Comparison of ENCODE assay signal across 31 cellular contexts in genomic region chr14:40119765-40120164, GRCh38.
DNase-seq lines count a peak whose midpoint lies in the region; ATAC-seq, FAIRE-seq and TF ChIP-seq lines count a peak whose summit lies in the region.
"Had no signal": no experiment of that assay in that cellular context is flagged by ENCODE, and none has a peak within 500 bp of the region (broad histone marks: within the 10 kb centered on the region; RNA-seq: fewer than 3 reads in every experiment).

No MANE protein-coding gene starts in this region.

- ATAC-seq in GM19395 (IDR thresholded peaks at IDR 0.05; ENCODE audit: unreplicated experiment) (peak; percentile 67), HG02763 (IDR thresholded peaks at IDR 0.05; ENCODE audit: unreplicated experiment) (peak; percentile 49), HG03196 (IDR thresholded peaks at IDR 0.05; ENCODE audit: unreplicated experiment) (no peak), WTC11 (no peak)
- ATAC-seq: CD8-positive, alpha-beta T cell; HepG2; left ventricle myocardium superior; pancreas; right cardiac atrium; stimulated activated naive CD8-positive, alpha-beta T cell treated with anti-CD3 and anti-CD28 coated beads, Interleukin-15, Interleukin-2, amounts not matched to agents 100 U/mL and 50 U/mL, for 24 hours had no signal

- H3K9me3 Mint-ChIP-seq in WTC11 = no peaks in the 10 kb centered on the region

- TF ChIP-seq POLR2A in GM12891 (IDR thresholded peaks at IDR 0.05; ENCODE audit: low read depth, low read length) = no peak

- H3K27ac Mint-ChIP-seq in WTC11 = no peak overlapping the region
- H3K27ac Mint-ChIP-seq: activated naive CD4-positive, alpha-beta T cell treated with anti-CD3 and anti-CD28 coated beads, Interleukin-2, amount 10 ng/mL, durations not matched to agents 7 days and 5 days; CD8-positive, alpha-beta T cell had no signal

- no peaks in the 10 kb centered on the region for H3K36me3 Mint-ChIP-seq in WTC11
- H3K36me3 Mint-ChIP-seq: activated naive CD4-positive, alpha-beta T cell treated with anti-CD3 and anti-CD28 coated beads, Interleukin-2, amount 10 ng/mL, durations not matched to agents 7 days and 5 days; CD8-positive, alpha-beta T cell had no signal

- no peaks in the 10 kb centered on the region for H4K20me1 ChIP-seq in OCI-LY1 (ENCODE audit: insufficient read depth, low read length)

- H3K9me3 ChIP-seq in OCI-LY1 (ENCODE audit: low read length) = no peaks in the 10 kb centered on the region
- H3K9me3 ChIP-seq: pancreas, thyroid gland had no signal

- H3K79me2 ChIP-seq in OCI-LY1 (ENCODE audit: insufficient read depth, low read length) = no peaks in the 10 kb centered on the region

- H3K9ac ChIP-seq in OCI-LY1 (ENCODE audit: low read length) = peak overlapping the region; percentile 41

- H3K4me1 ChIP-seq in OCI-LY1 (ENCODE audit: insufficient read depth, low read length, severe bottlenecking) = peaks cover 57% of the 10 kb centered on the region
- H3K4me1 ChIP-seq: pancreas, thyroid gland had no signal

- H3K27me3 ChIP-seq in OCI-LY1 (ENCODE audit: insufficient read depth, low read length) = no peaks in the 10 kb centered on the region
- H3K27me3 ChIP-seq: pancreas, thyroid gland had no signal

- H3K27ac ChIP-seq in OCI-LY1 (ENCODE audit: low read depth, low read length, poor library complexity, severe bottlenecking) = peak overlapping the region; percentile 93
- H3K27ac ChIP-seq: HL-60, pancreas, thyroid gland had no signal

- DNase-seq in GM12891 (ENCODE audit: insufficient read length, low spot score) (no peak), NCI-H774 (lab: John Stamatoyannopoulos, UW) (no peak), SKM-1 treated with dmso at 0.1 percent for 144 hours (lab: John Stamatoyannopoulos, UW; ENCODE audit: unreplicated experiment) (no peak), WTC11 (ENCODE audit: low spot score) (no peak)
- DNase-seq: activated CD4-positive, alpha-beta T cell treated with anti-CD3 and anti-CD28 coated beads for 4 hours; activated naive CD4-positive, alpha-beta T cell treated with anti-CD3 and anti-CD28 coated beads, Interleukin-2, amount 10 ng/mL, durations not matched to agents 7 days and 5 days; AML-193; amygdala; CD8-positive, alpha-beta T cell; DMS53; GDM1; GOT3; left ventricle myocardium superior; NCI-H1436; NCI-H526 treated with DMSO at 0.1 percent for 48 hours; pancreas; right cardiac atrium; SHP77; stimulated activated CD4-positive, alpha-beta T cell treated with anti-CD3 and anti-CD28 coated beads, Interleukin-4, amount 100 ng/mL, for 24 hours; stimulated activated naive CD8-positive, alpha-beta T cell treated with anti-CD3 and anti-CD28 coated beads, Interleukin-15, Interleukin-2, amounts not matched to agents 100 U/mL and 50 U/mL, for 24 hours; thyroid gland had no signal

- H3F3A ChIP-seq in OCI-LY1 (ENCODE audit: insufficient read depth, low read length) = no peaks in the 10 kb centered on the region

- H3K4me3 Mint-ChIP-seq in WTC11 = no peak overlapping the region
- H3K4me3 Mint-ChIP-seq: activated naive CD4-positive, alpha-beta T cell treated with anti-CD3 and anti-CD28 coated beads, Interleukin-2, amount 10 ng/mL, durations not matched to agents 7 days and 5 days; CD8-positive, alpha-beta T cell; nephron had no signal

- H3K4me3 ChIP-seq in OCI-LY1 (ENCODE audit: low read depth, low read length, poor library complexity, severe bottlenecking) = peak overlapping the region; percentile 3
- H3K4me3 ChIP-seq: pancreas, thyroid gland had no signal

- H2AFZ ChIP-seq in OCI-LY1 (ENCODE audit: low read length) = 0 out of 2 replicates have a peak overlapping the region, but pooled peaks have one; percentile 8

- no peaks in the 10 kb centered on the region for H3K27me3 Mint-ChIP-seq in WTC11 (ENCODE audit: low read depth)
- H3K27me3 Mint-ChIP-seq: activated naive CD4-positive, alpha-beta T cell treated with anti-CD3 and anti-CD28 coated beads, Interleukin-2, amount 10 ng/mL, durations not matched to agents 7 days and 5 days had no signal

- no peaks in the 10 kb centered on the region for H3K9me2 ChIP-seq in OCI-LY1 (ENCODE audit: low read depth, low read length)

- POLR2A ChIA-PET in WTC11 (lab: Charles Lee) = no interaction called here

- H3K36me3 ChIP-seq in OCI-LY1 (ENCODE audit: insufficient read depth, low read length) = no peaks in the 10 kb centered on the region
- H3K36me3 ChIP-seq: pancreas, thyroid gland had no signal

- H3K4me1 Mint-ChIP-seq in WTC11 = peaks cover 4% of the 10 kb centered on the region; the same call in 1 of the 2 replicates
- H3K4me1 Mint-ChIP-seq: activated naive CD4-positive, alpha-beta T cell treated with anti-CD3 and anti-CD28 coated beads, Interleukin-2, amount 10 ng/mL, durations not matched to agents 7 days and 5 days had no signal

- CTCF ChIA-PET in WTC11 (lab: Charles Lee) = no interaction called here

- H3K4me2 ChIP-seq in OCI-LY1 (ENCODE audit: low read length) = peak overlapping the region; percentile 51

- FAIRE-seq in GM12891 (lab: Jason Lieb, UNC) = no peak
- FAIRE-seq: endometrium, HepG2, islet of Langerhans, pancreas, TTC549 had no signal

- TF ChIP-seq CTCF in OCI-LY1 (IDR thresholded peaks at IDR 0.05; ENCODE audit: low read length) = no peak
- no peak for TF ChIP-seq CTCF in WTC11 (IDR thresholded peaks at IDR 0.05)

TF ChIP-seq in GM12891, 5 proteins besides CTCF, POLR2A, EP300 and RAD21:
- TF ChIP-seq POU2F2 (IDR thresholded peaks at IDR 0.05; ENCODE audit: low read depth, low read length) = no peak
- TF ChIP-seq SPI1 (IDR thresholded peaks at IDR 0.05; ENCODE audit: low read depth, low read length) = peak; percentile 67

TF ChIP-seq in WTC11, 78 proteins besides CTCF, POLR2A, EP300 and RAD21 (continues in another document):
- TF ChIP-seq CREB1 (CRISPR knock-in tag; IDR thresholded peaks at IDR 0.05) (no peak), FOXK1 (CRISPR knock-in tag; IDR thresholded peaks at IDR 0.05) (no peak), PRRX2 (CRISPR knock-in tag; IDR thresholded peaks at IDR 0.05) (no peak), ETV6 (CRISPR knock-in tag; IDR thresholded peaks at IDR 0.05) (no peak), EMX1 (CRISPR knock-in tag; IDR thresholded peaks at IDR 0.05) (no peak), ZNF671 (CRISPR knock-in tag; IDR thresholded peaks at IDR 0.05) (no peak), GABPB1 (CRISPR knock-in tag; IDR thresholded peaks at IDR 0.05) (no peak), AFF4 (CRISPR knock-in tag; IDR thresholded peaks at IDR 0.05; ENCODE audit: borderline replicate concordance) (no peak), ZNF317 (CRISPR knock-in tag; IDR thresholded peaks at IDR 0.05; ENCODE audit: borderline replicate concordance, low read depth) (no peak), STAT6 (CRISPR knock-in tag; conservative IDR thresholded peaks at IDR 0.05; ENCODE audit: low read depth) (no peak)
- TF ChIP-seq, protein P1, sequence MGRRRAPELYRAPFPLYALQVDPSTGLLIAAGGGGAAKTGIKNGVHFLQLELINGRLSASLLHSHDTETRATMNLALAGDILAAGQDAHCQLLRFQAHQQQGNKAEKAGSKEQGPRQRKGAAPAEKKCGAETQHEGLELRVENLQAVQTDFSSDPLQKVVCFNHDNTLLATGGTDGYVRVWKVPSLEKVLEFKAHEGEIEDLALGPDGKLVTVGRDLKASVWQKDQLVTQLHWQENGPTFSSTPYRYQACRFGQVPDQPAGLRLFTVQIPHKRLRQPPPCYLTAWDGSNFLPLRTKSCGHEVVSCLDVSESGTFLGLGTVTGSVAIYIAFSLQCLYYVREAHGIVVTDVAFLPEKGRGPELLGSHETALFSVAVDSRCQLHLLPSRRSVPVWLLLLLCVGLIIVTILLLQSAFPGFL (CRISPR knock-in tag; IDR thresholded peaks at IDR 0.05; ENCODE audit: borderline replicate concordance) = no peak

Comparison
In these comparisons a context has a peak if more than half of its experiments do, and no peak if none do; other contexts are left out.
1. ATAC-seq: peak in GM19395 (single experiment) and HG02763 (single experiment); none in HG03196 (single experiment) and WTC11 (single experiment).